12 cellular contexts compared by ENCODE assay signal in genomic region chr19:6099633-6100032, GRCh38. TPM values are rescaled to one million over a fixed set of nuclear protein-coding genes. Genes with fewer than 3 reads are reported as not detected.
A peak's percentile ranks its signal among the peaks of the same experiment; 100 is the strongest.
DNase-seq lines count a peak whose midpoint lies in the region; ATAC-seq and TF ChIP-seq lines count a peak whose summit lies in the region.
"Had no signal": no experiment of that assay in that cellular context is flagged by ENCODE, and none has a peak within 500 bp of the region (broad histone marks: within the 10 kb centered on the region; RNA-seq: fewer than 3 reads in every experiment).

No MANE protein-coding gene starts in this region.

- H3K4me1 ChIP-seq in right cardiac atrium (ENCODE audit: control insufficient read depth, insufficient read depth, low read length) (peaks cover 6% of the 10 kb centered on the region), stomach (peaks cover 6 to 67% (median 36%) of the 10 kb centered on the region in 4 donors)

- H3K4me3 ChIP-seq in WERI-Rb-1 (ENCODE audit: low read depth, low read length) (no peak overlapping the region), right cardiac atrium (ENCODE audit: low read length) (no peak overlapping the region), stomach (no peak overlapping the region)
- H3K4me3 ChIP-seq: A549 had no signal

- TF ChIP-seq POLR2A in stomach (IDR thresholded peaks at IDR 0.05) = no peak

- peaks cover 4% of the 10 kb centered on the region for H3K36me3 Mint-ChIP-seq in activated CD4-positive, alpha-beta T cell treated with anti-CD3 and anti-CD28 coated beads for 36 hours (ENCODE audit: low read depth)
- H3K36me3 Mint-ChIP-seq in HFFc6 (ENCODE audit: low read depth) = peaks cover 8% of the 10 kb centered on the region

- 64% methylated on average over 2 of the region's 2 CpGs for WGBS in right cardiac atrium
- WGBS in stomach, 5 donors = 75 to 91% (median 77%) methylated on average over 2 of the region's 2 CpGs

- peaks cover 7% of the 10 kb centered on the region for H3K4me1 Mint-ChIP-seq in activated CD4-positive, alpha-beta T cell treated with anti-CD3 and anti-CD28 coated beads for 36 hours
- peaks cover 49% of the 10 kb centered on the region for H3K4me1 Mint-ChIP-seq in HFFc6 (ENCODE audit: low read depth)

- H3K9me3 ChIP-seq in WERI-Rb-1 (ENCODE audit: severe bottlenecking) = peaks cover 3% of the 10 kb centered on the region
- no peaks in the 10 kb centered on the region for H3K9me3 ChIP-seq in right cardiac atrium (ENCODE audit: control insufficient read depth, low read length)
- no peaks in the 10 kb centered on the region for H3K9me3 ChIP-seq in stomach
- H3K9me3 ChIP-seq: A549 had no signal

- POLR2A ChIA-PET in activated CD4-positive, alpha-beta T cell treated with anti-CD3 and anti-CD28 coated beads for 36 hours (lab: Charles Lee) = no interaction called here

- no peak for ATAC-seq in activated CD4-positive, alpha-beta T cell treated with anti-CD3 and anti-CD28 coated beads for 36 hours
- ATAC-seq in right cardiac atrium = no peak
- ATAC-seq in GM21737 (IDR thresholded peaks at IDR 0.05; ENCODE audit: unreplicated experiment) = no peak
- no peak for ATAC-seq in omental fat pad (ENCODE audit: low FRiP score)
- ATAC-seq: A549 had no signal

- DNase-seq in activated CD4-positive, alpha-beta T cell treated with anti-CD3 and anti-CD28 coated beads for 36 hours = no peak
- no peak for DNase-seq in activated CD4-positive, alpha-beta T cell treated with anti-CD3 and anti-CD28 coated beads for 4 hours
- DNase-seq in WERI-Rb-1 (peak; percentile 58), right cardiac atrium (no peak), stomach (no peak), HFFc6 (no peak), omental fat pad (ENCODE audit: low spot score) (no peak)
- DNase-seq: EL, H9 had no signal

- H3K4me3 Mint-ChIP-seq in activated CD4-positive, alpha-beta T cell treated with anti-CD3 and anti-CD28 coated beads for 36 hours = no peak overlapping the region
- H3K4me3 Mint-ChIP-seq in HFFc6 = no peak overlapping the region
- H3K4me3 Mint-ChIP-seq: H9 had no signal

- TF ChIP-seq CTCF in WERI-Rb-1 (IDR thresholded peaks at IDR 0.05; ENCODE audit: low read depth, low read length) (no peak), stomach (IDR thresholded peaks at IDR 0.05) (no peak), HFFc6 (IDR thresholded peaks at IDR 0.05) (no peak), omental fat pad (IDR thresholded peaks at IDR 0.05) (no peak)

- H3K27ac Mint-ChIP-seq in activated CD4-positive, alpha-beta T cell treated with anti-CD3 and anti-CD28 coated beads for 36 hours = peak overlapping the region; percentile 74
- no peak overlapping the region for H3K27ac Mint-ChIP-seq in HFFc6

- H3K27ac ChIP-seq in WERI-Rb-1 = peak overlapping the region; percentile 62
- H3K27ac ChIP-seq in right cardiac atrium (ENCODE audit: low read length) = peak overlapping the region; percentile 72
- peak overlapping the region in 4 of 5 donors; percentile 41 to 78 (median 76) for H3K27ac ChIP-seq in stomach
- H3K27ac ChIP-seq: A549 had no signal

- intact Hi-C loops in activated CD4-positive, alpha-beta T cell treated with anti-CD3 and anti-CD28 coated beads for 36 hours (cut with DNase I, micrococcal nuclease) = no loop called here
- intact Hi-C loops in right cardiac atrium (cut with DNase I) (no loop called here), stomach (cut with DNase I; ENCODE audit: low total_unique reads) (no loop called here)

- H3K27me3 ChIP-seq in WERI-Rb-1 (ENCODE audit: insufficient read depth, low read depth, severe bottlenecking) (no peaks in the 10 kb centered on the region), right cardiac atrium (ENCODE audit: control insufficient read depth, insufficient read depth) (no peaks in the 10 kb centered on the region), stomach (no peaks in the 10 kb centered on the region)

- H3K36me3 ChIP-seq in WERI-Rb-1 (no peaks in the 10 kb centered on the region), stomach (no peaks in the 10 kb centered on the region)

- peaks cover 5% of the 10 kb centered on the region for H3K9me3 Mint-ChIP-seq in activated CD4-positive, alpha-beta T cell treated with anti-CD3 and anti-CD28 coated beads for 36 hours (ENCODE audit: low read depth)
- no peaks in the 10 kb centered on the region for H3K9me3 Mint-ChIP-seq in HFFc6
- H3K9me3 Mint-ChIP-seq: H9 had no signal

- CTCF ChIA-PET in activated CD4-positive, alpha-beta T cell treated with anti-CD3 and anti-CD28 coated beads for 36 hours (lab: Charles Lee) = interaction anchor here (0.6 to 1.2 kb wide), 5 partner anchors 26 to 966 kb away, joined by 3 to 5 read pairs (median 3); no protein-coding TSS in a partner anchor

- H3K27me3 Mint-ChIP-seq in activated CD4-positive, alpha-beta T cell treated with anti-CD3 and anti-CD28 coated beads for 36 hours = no peaks in the 10 kb centered on the region
- H3K27me3 Mint-ChIP-seq in HFFc6 (ENCODE audit: insufficient read depth) = no peaks in the 10 kb centered on the region

- TF ChIP-seq EP300 in stomach (IDR thresholded peaks at IDR 0.05) = no peak

RNA-seq across cellular contexts. Expression of gene RFX2, which starts 10.7 kb away (rescaled TPM):
- 1 to 10 TPM; 8.6 to 8.9 TPM for total RNA-seq in activated CD4-positive, alpha-beta T cell treated with anti-CD3 and anti-CD28 coated beads for 36 hours
- total RNA-seq in right cardiac atrium (10 to 100 TPM in 2 of 4 donors, 1 to 10 TPM in 2; 5.1 to 15.9 (median 9.6) TPM), stomach (100 to 1,000 TPM in 1 of 5 donors, 10 to 100 TPM in 1, 1 to 10 TPM in 3; 1.2 to 123 (median 8.9) TPM), omental fat pad (10 to 100 TPM in 3 of 4 donors, 1 to 10 TPM in 1; 8.1 to 93.0 (median 20.4) TPM)
- polyA plus RNA-seq in right cardiac atrium (8.2 TPM), stomach (1 to 10 TPM; 1.8 to 7.9 (median 6.4) TPM)
- total RNA-seq in HFFc6 (2021; fragmentation: NEBNext Ultra II Directional; extraction: Animal tissue kit (Norgen Biotek cat#: 25700)) = 1 to 10 TPM; 6.3 to 9.5 (median 6.9) TPM

RNA-seq across cellular contexts. Expression of gene ACSBG2, which starts 35.8 kb away (rescaled TPM):
- total RNA-seq in activated CD4-positive, alpha-beta T cell treated with anti-CD3 and anti-CD28 coated beads for 36 hours = not detected
- total RNA-seq in right cardiac atrium = not detected
- polyA plus RNA-seq in right cardiac atrium = not detected
- total RNA-seq in stomach = not detected
- not detected for polyA plus RNA-seq in stomach
- total RNA-seq in HFFc6 (2021; fragmentation: NEBNext Ultra II Directional; extraction: Animal tissue kit (Norgen Biotek cat#: 25700)) = not detected
- not detected for total RNA-seq in omental fat pad
- total RNA-seq: H9, lung microvascular endothelial cell had no signal
- polyA plus RNA-seq: A549 had no signal
